Comparison of ENCODE assay signal across 28 cellular contexts in the genomic region with DNA sequence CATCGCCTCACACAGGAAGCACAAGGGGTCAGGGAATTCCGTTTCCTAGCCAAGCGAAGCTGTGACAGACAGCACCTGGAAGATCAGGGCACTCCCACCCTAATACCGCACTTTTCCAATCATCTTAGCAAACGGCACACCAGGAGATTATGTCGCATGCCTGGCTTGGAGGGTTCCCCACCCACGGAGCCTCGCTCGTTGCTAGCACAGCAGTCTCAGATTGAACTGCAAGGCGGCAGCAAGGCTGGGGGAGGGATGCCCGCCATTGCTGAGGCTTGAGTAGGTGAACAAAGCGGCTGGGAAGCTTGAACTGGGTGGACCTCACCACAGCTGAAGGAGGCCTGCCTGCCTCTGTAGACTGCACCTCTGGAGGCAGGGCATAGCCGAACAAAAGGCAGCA.
"Had no signal": no experiment of that assay in that cellular context is flagged by ENCODE, and none has a peak within 500 bp of the region (broad histone marks: within the 10 kb centered on the region; RNA-seq: fewer than 3 reads in every experiment).

No MANE protein-coding gene starts in this region.

- H3K27ac ChIP-seq: adrenal gland, body of pancreas, brain microvascular endothelial cell, breast epithelium, VCaP had no signal

- DNase-seq: activated B cell treated with CpG ODN at 0.5 μM for 24 hours; activated CD4-positive, alpha-beta memory T cell treated with anti-CD3 and anti-CD28 coated beads for 36 hours; activated CD4-positive, alpha-beta T cell treated with anti-CD3 and anti-CD28 coated beads for 4 hours; activated CD4-positive, alpha-beta T cell treated with anti-CD3 and anti-CD28 coated beads, Interleukin-2, amount 10 ng/mL, durations not matched to agents 24 days and 14 days; activated CD4-positive, alpha-beta T cell treated with anti-CD3 and anti-CD28 coated beads, Interleukin-2, amount 50 U/mL, for 1 hour; activated CD4-positive, alpha-beta T cell treated with anti-CD3 and anti-CD28 coated beads, Interleukin-2, amount 50 U/mL, for 4 hours; activated CD4-positive, CD25-positive, alpha-beta regulatory T cell treated with anti-CD3 and anti-CD28 coated beads, Interleukin-2, amount 50 U/mL, for 72 hours; activated CD8-positive, alpha-beta memory T cell treated with anti-CD3 and anti-CD28 coated beads, Interleukin-2, amount 50 U/mL, for 4 hours; activated CD8-positive, alpha-beta T cell treated with anti-CD3 and anti-CD28 coated beads for 36 hours; activated effector memory CD4-positive, alpha-beta T cell treated with anti-CD3 and anti-CD28 coated beads, Interleukin-2, amount 50 U/mL, for 16 hours; activated naive CD4-positive, alpha-beta T cell; activated naive CD4-positive, alpha-beta T cell treated with anti-CD3 and anti-CD28 coated beads for 36 hours; activated naive CD4-positive, alpha-beta T cell treated with anti-CD3 and anti-CD28 coated beads, Interleukin-2, amount 50 U/mL, for 16 hours; activated naive CD8-positive, alpha-beta T cell treated with anti-CD3 and anti-CD28 coated beads for 36 hours; activated T-cell treated with anti-CD3 and anti-CD28 coated beads for 4 hours; activated T-cell treated with anti-CD3 and anti-CD28 coated beads, Interleukin-2, amount 50 U/mL, for 1 hour; activated T-cell treated with anti-CD3 and anti-CD28 coated beads, Interleukin-2, amount 50 U/mL, for 4 hours; activated T-cell treated with anti-CD3 and anti-CD28 coated beads, Interleukin-2, amount 50 U/mL, for 72 hours; adrenal gland; amniotic stem cell; body of pancreas; brain microvascular endothelial cell; cerebellar nuclear complex; T-helper 1 cell; T-helper 2 cell; T-helper 9 cell had no signal
